34 cellular contexts compared by ENCODE assay signal in the genomic region with DNA sequence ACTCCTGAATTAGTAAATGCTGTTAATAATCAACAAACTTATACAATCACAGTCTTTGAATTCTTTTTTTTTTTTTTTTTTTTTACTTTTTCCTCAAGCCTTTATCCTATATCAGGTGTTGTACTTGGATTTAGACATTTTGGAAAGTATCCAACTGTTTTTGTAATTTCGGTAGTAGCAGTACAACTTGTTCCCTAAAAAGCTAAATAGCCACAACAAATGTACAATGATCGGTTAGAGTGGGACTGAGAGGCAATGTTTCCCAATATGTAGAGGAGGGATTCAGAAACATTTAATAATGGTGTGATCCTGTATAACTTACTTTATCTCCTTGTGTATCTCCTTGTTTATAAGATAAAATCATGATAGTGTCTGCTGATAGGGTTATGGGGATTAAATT.
"Had no signal": no experiment of that assay in that cellular context is flagged by ENCODE, and none has a peak within 500 bp of the region (broad histone marks: within the 10 kb centered on the region; RNA-seq: fewer than 3 reads in every experiment).

No MANE protein-coding gene starts in this region.

- ATAC-seq: left colon; naive thymus-derived CD4-positive, alpha-beta T cell; pancreas; stimulated activated naive B cell treated with anti-CD40 and anti-IgM and Interleukin-4, amounts not matched to agents 10 μg/mL and 1 μg/mL and 100 μg/mL, for 72 hours had no signal

- FAIRE-seq: urothelium cell line had no signal

- H3K4me3 ChIP-seq: coronary artery, dorsolateral prefrontal cortex, pancreas, prostate gland, sigmoid colon, stomach, suprapubic skin, tibial nerve had no signal

- H3K4me3 Mint-ChIP-seq: activated naive CD4-positive, alpha-beta T cell treated with anti-CD3 and anti-CD28 coated beads for 36 hours; activated naive CD8-positive, alpha-beta T cell treated with anti-CD3 and anti-CD28 coated beads, Interleukin-2, amount 10 ng/mL, durations not matched to agents 7 days and 5 days; activated T-helper 1 cell treated with anti-CD3 and anti-CD28 coated beads, Interleukin-12 subunit alpha, Interleukin-12 subunit beta, Interleukin-2, Interleukin-4 antibody, amounts not matched to agents 30 ng/mL and 10 ng/mL and 1 ng/mL, durations not matched to agents 14 hours and 24 hours and 36 hours; memory B cell; naive thymus-derived CD4-positive, alpha-beta T cell; stimulated activated naive B cell treated with anti-CD40 and anti-IgM and Interleukin-4, amounts not matched to agents 10 μg/mL and 1 μg/mL and 100 μg/mL, for 72 hours; T-helper 1 cell treated with Interleukin-12 subunit alpha and Interleukin-12 subunit beta and Interleukin-4 antibody, amounts not matched to agents 30 μg/mL and 1 μg/mL, for 36 hours had no signal

- H3K27ac ChIP-seq: coronary artery, dorsolateral prefrontal cortex, pancreas, prostate gland, sigmoid colon, stomach, suprapubic skin, tibial nerve, VCaP had no signal

- H3K9me3 Mint-ChIP-seq: activated T-helper 1 cell treated with anti-CD3 and anti-CD28 coated beads, Interleukin-12 subunit alpha, Interleukin-12 subunit beta, Interleukin-2, Interleukin-4 antibody, amounts not matched to agents 30 ng/mL and 10 ng/mL and 1 ng/mL, durations not matched to agents 14 hours and 24 hours and 36 hours; T-helper 1 cell treated with Interleukin-12 subunit alpha and Interleukin-12 subunit beta and Interleukin-4 antibody, amounts not matched to agents 30 μg/mL and 1 μg/mL, for 36 hours had no signal

- H3K27ac Mint-ChIP-seq: activated naive CD4-positive, alpha-beta T cell treated with anti-CD3 and anti-CD28 coated beads for 36 hours; activated naive CD8-positive, alpha-beta T cell treated with anti-CD3 and anti-CD28 coated beads, Interleukin-2, amount 10 ng/mL, durations not matched to agents 7 days and 5 days; activated T-helper 1 cell treated with anti-CD3 and anti-CD28 coated beads, Interleukin-12 subunit alpha, Interleukin-12 subunit beta, Interleukin-2, Interleukin-4 antibody, amounts not matched to agents 30 ng/mL and 10 ng/mL and 1 ng/mL, durations not matched to agents 14 hours and 24 hours and 36 hours; memory B cell; naive thymus-derived CD4-positive, alpha-beta T cell; stimulated activated naive B cell treated with anti-CD40 and anti-IgM and Interleukin-4, amounts not matched to agents 10 μg/mL and 1 μg/mL and 100 μg/mL, for 72 hours; T-helper 1 cell treated with Interleukin-12 subunit alpha and Interleukin-12 subunit beta and Interleukin-4 antibody, amounts not matched to agents 30 μg/mL and 1 μg/mL, for 36 hours had no signal

- H3K9me3 ChIP-seq: pancreas, prostate gland, sigmoid colon, stomach, suprapubic skin, tibial nerve had no signal

- DNase-seq: activated CD4-positive, alpha-beta T cell treated with anti-CD3 and anti-CD28 coated beads for 4 hours; activated CD4-positive, alpha-beta T cell treated with anti-CD3 and anti-CD28 coated beads, Interleukin-2, amount 50 U/mL, for 4 hours; activated effector memory CD4-positive, alpha-beta T cell treated with anti-CD3 and anti-CD28 coated beads, Interleukin-2, amount 50 U/mL, for 16 hours; activated naive CD4-positive, alpha-beta T cell treated with anti-CD3 and anti-CD28 coated beads for 36 hours; activated naive CD8-positive, alpha-beta T cell treated with anti-CD3 and anti-CD28 coated beads, Interleukin-2, amount 10 ng/mL, durations not matched to agents 7 days and 5 days; amygdala; cerebellar nuclear complex; dorsolateral prefrontal cortex; effector memory CD4-positive, alpha-beta T cell; head of caudate nucleus; hippocampal formation; kidney; left colon; midbrain; naive thymus-derived CD4-positive, alpha-beta T cell; nucleus accumbens; pancreas; sigmoid colon; small intestine; stimulated activated CD4-positive, alpha-beta T cell treated with anti-CD3 and anti-CD28 coated beads, Interleukin-1b, Interleukin-23, amount 100 ng/mL, for 48 hours; stimulated activated CD4-positive, alpha-beta T cell treated with anti-CD3 and anti-CD28 coated beads, Interleukin-4, amount 100 ng/mL, for 4 hours; stimulated activated CD8-positive, alpha-beta memory T cell treated with anti-CD3 and anti-CD28 coated beads, Interleukin-4, amount 100 ng/mL, for 48 hours; stimulated activated naive B cell treated with anti-CD40 and anti-IgM and Interleukin-4, amounts not matched to agents 10 μg/mL and 1 μg/mL and 100 μg/mL, for 72 hours; stomach; T-helper 9 cell had no signal

- H3K27me3 Mint-ChIP-seq: activated naive CD8-positive, alpha-beta T cell treated with anti-CD3 and anti-CD28 coated beads, Interleukin-2, amount 10 ng/mL, durations not matched to agents 7 days and 5 days; memory B cell; naive thymus-derived CD4-positive, alpha-beta T cell; stimulated activated naive B cell treated with anti-CD40 and anti-IgM and Interleukin-4, amounts not matched to agents 10 μg/mL and 1 μg/mL and 100 μg/mL, for 72 hours had no signal

- H3K27me3 ChIP-seq: dorsolateral prefrontal cortex, pancreas, sigmoid colon, stomach, suprapubic skin, tibial nerve had no signal

- H3K4me1 ChIP-seq: prostate gland, sigmoid colon, stomach, suprapubic skin, tibial nerve had no signal

- H3K36me3 ChIP-seq: pancreas, prostate gland, sigmoid colon, stomach, suprapubic skin, tibial nerve had no signal

- H3K36me3 Mint-ChIP-seq: activated naive CD8-positive, alpha-beta T cell treated with anti-CD3 and anti-CD28 coated beads, Interleukin-2, amount 10 ng/mL, durations not matched to agents 7 days and 5 days; memory B cell; naive thymus-derived CD4-positive, alpha-beta T cell; stimulated activated naive B cell treated with anti-CD40 and anti-IgM and Interleukin-4, amounts not matched to agents 10 μg/mL and 1 μg/mL and 100 μg/mL, for 72 hours had no signal

- H3K4me1 Mint-ChIP-seq: activated naive CD8-positive, alpha-beta T cell treated with anti-CD3 and anti-CD28 coated beads, Interleukin-2, amount 10 ng/mL, durations not matched to agents 7 days and 5 days; memory B cell; naive thymus-derived CD4-positive, alpha-beta T cell; stimulated activated naive B cell treated with anti-CD40 and anti-IgM and Interleukin-4, amounts not matched to agents 10 μg/mL and 1 μg/mL and 100 μg/mL, for 72 hours had no signal
